8 cellular contexts compared by ENCODE assay signal in genomic region chr15:96023081-96023480, GRCh38.
"Had no signal": no experiment of that assay in that cellular context is flagged by ENCODE, and none has a peak within 500 bp of the region (broad histone marks: within the 10 kb centered on the region; RNA-seq: fewer than 3 reads in every experiment).

No MANE protein-coding gene starts in this region.

- DNase-seq: GDM1, GF-D8 had no signal

- FAIRE-seq: G401.6, GM12878, GM12891, GM12892, GM18507, GM19239 had no signal

- H3K4me3 ChIP-seq: GM12878 had no signal

- ATAC-seq: GM12878 had no signal
